27 cellular contexts compared by ENCODE assay signal in the genomic region with DNA sequence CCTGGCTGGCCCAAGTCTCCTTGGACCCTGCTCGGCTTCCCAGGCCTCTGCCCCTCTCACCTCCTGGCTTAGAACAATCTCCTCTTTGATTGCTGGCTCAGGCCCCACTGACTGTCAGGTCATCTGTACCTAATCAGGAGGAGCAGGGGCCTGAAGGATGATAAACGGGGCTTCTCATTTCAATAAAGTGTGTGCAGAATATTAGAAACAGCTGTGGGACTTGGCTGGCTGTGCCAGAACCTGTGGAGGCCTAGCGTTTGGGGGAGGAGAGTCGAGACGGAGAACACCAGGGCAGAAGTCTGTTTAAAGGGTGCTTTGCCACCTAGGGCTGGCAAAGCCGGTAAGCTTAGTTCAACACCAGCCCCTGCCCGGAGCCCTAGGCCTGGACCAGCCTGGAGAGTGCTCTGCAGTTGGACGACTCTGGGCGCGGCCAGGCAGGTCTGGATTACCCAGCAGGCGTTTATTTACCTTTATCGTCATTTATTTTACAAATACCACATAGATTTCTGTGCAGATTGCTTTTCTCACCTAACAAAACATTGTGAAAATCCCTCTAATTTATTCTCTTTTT. TPM values are rescaled to one million over a fixed set of nuclear protein-coding genes. Genes with fewer than 3 reads are reported as not detected.
DNase-seq lines count a peak whose midpoint lies in the region; ATAC-seq, FAIRE-seq and TF ChIP-seq lines count a peak whose summit lies in the region.
"Had no signal": no experiment of that assay in that cellular context is flagged by ENCODE, and none has a peak within 500 bp of the region (broad histone marks: within the 10 kb centered on the region; RNA-seq: fewer than 3 reads in every experiment).

No MANE protein-coding gene starts in this region.

- H3K4me3 ChIP-seq in A673 (ENCODE audit: low read depth, low read length, poor library complexity, severe bottlenecking) (no peak overlapping the region), keratinocyte (ENCODE audit: control insufficient read depth in 2 of 3, extremely low read depth in 1 of 3, insufficient read depth in 2 of 3, low read depth in 1 of 3, low read length in 3 of 3) (no peak overlapping the region), transverse colon (no peak overlapping the region)
- H3K4me3 ChIP-seq: A549, dorsolateral prefrontal cortex had no signal

- TF ChIP-seq CTCF in A673 (conservative IDR thresholded peaks at IDR 0.05; ENCODE audit: low read depth, low read length) (no peak), keratinocyte (optimal IDR thresholded peaks at IDR 0.05 in 1 of 3, IDR thresholded peaks at IDR 0.05 in 1 of 3, conservative IDR thresholded peaks at IDR 0.05 in 1 of 3; ENCODE audit: extremely low read depth in 1 of 3, insufficient read depth in 2 of 3, low read length in 3 of 3) (no peak), transverse colon (IDR thresholded peaks at IDR 0.05) (no peak)

- intact Hi-C loops in A673 (cut with micrococcal nuclease; ENCODE audit: unreplicated experiment): no loop called here
- intact Hi-C loops in transverse colon (cut with DNase I; ENCODE audit: low total_unique reads): no loop called here

- H3K9ac ChIP-seq in keratinocyte (ENCODE audit: control insufficient read depth, extremely low read depth, insufficient read depth, low read length): no peak overlapping the region

- no TSS peak for BruUV-seq in A673 (replicated peaks; lab: Mats Ljungman, UMichigan)

- H3K36me3 ChIP-seq in A673 (ENCODE audit: insufficient read depth, low read length, poor library complexity, severe bottlenecking) (no peaks in the 10 kb centered on the region), keratinocyte (ENCODE audit: control insufficient read depth in 2 of 2, extremely low read depth in 1 of 2, insufficient read depth in 2 of 2, low read length in 2 of 2) (no peaks in the 10 kb centered on the region), transverse colon (no peaks in the 10 kb centered on the region)

- 67 to 72% methylated on average over 2 to 12 of the region's 12 CpGs for WGBS in transverse colon (ENCODE audit: low coverage in 1 of 2), 2 donors

- no peaks in the 10 kb centered on the region for H3K79me2 ChIP-seq in keratinocyte (ENCODE audit: control insufficient read depth, insufficient read depth, low read length)

- H3K27ac ChIP-seq in A673 (ENCODE audit: low read depth, low read length, poor library complexity, severe bottlenecking) (no peak overlapping the region), keratinocyte (ENCODE audit: control insufficient read depth, insufficient read depth, low read length) (no peak overlapping the region), transverse colon (no peak overlapping the region)
- H3K27ac ChIP-seq: A549, dorsolateral prefrontal cortex, epithelial cell of prostate had no signal

- DNase-seq in A673 (ENCODE audit: low spot score) (peak; percentile 36), RPMI7951 (ENCODE audit: low read depth) (peak; percentile 39), keratinocyte (ENCODE audit: low read depth, low spot score) (no peak), transverse colon (no peak)
- DNase-seq in central memory CD4-positive, alpha-beta T cell: no peak
- DNase-seq: activated CD8-positive, alpha-beta T cell treated with anti-CD3 and anti-CD28 coated beads, Interleukin-2, amount 10 ng/mL, durations not matched to agents 7 days and 5 days; activated naive CD4-positive, alpha-beta T cell treated with Interleukin-2 at 50 U/mL for 16 hours; activated T-cell treated with anti-CD3 and anti-CD28 coated beads, Interleukin-2, amount 50 U/mL, for 24 hours; anterior cingulate cortex; caudate nucleus; dorsolateral prefrontal cortex; NCI-H69; SHP77; small intestine; stimulated activated CD4-positive, alpha-beta T cell treated with anti-CD3 and anti-CD28 coated beads, Interleukin-4, amount 100 ng/mL, for 4 hours; T-helper 2 cell had no signal

- H3K9me1 ChIP-seq in keratinocyte (ENCODE audit: control insufficient read depth, extremely low read depth, insufficient read depth, low read length): no peaks in the 10 kb centered on the region

- in situ Hi-C loops in transverse colon (cut with MboI; ENCODE audit: low pct_ligation_motif_present in 1 of 4, low pct_unique_long_range_greater_than_20kb in 1 of 4, low sequenced_read_pairs in 3 of 4): no loop called here

- H2AFZ ChIP-seq in keratinocyte (ENCODE audit: control insufficient read depth, low read length): peak overlapping the region; percentile 75

- H3K9me3 ChIP-seq in A673 (ENCODE audit: low read depth, low read length, poor library complexity, severe bottlenecking): no peaks in the 10 kb centered on the region
- no peaks in the 10 kb centered on the region for H3K9me3 ChIP-seq in keratinocyte (ENCODE audit: control insufficient read depth, low read depth, low read length)
- no peaks in the 10 kb centered on the region for H3K9me3 ChIP-seq in transverse colon
- H3K9me3 ChIP-seq: A549 had no signal

- POLR2A ChIA-PET in A673 (lab: Charles Lee; ENCODE audit: low non-redundant PET): no interaction called here

- no peak for FAIRE-seq in keratinocyte (lab: Jason Lieb, UNC)
- FAIRE-seq: A549, GM12892, H54, small intestine had no signal

- no peak for TF ChIP-seq EP300 in transverse colon (IDR thresholded peaks at IDR 0.05; ENCODE audit: low read depth)

- dilution Hi-C loops in keratinocyte (cut with MboI; ENCODE audit: extremely low pct_ligation_motif_present, low sequenced_read_pairs): loop anchor here (25.0 kb wide), 1 partner anchor 277 kb away; a partner anchor contains a TSS

- ATAC-seq in HG02571 (IDR thresholded peaks at IDR 0.05; ENCODE audit: unreplicated experiment): no peak
- ATAC-seq: A549; activated CD8-positive, alpha-beta T cell treated with anti-CD3 and anti-CD28 coated beads, Interleukin-2, amount 10 ng/mL, durations not matched to agents 7 days and 5 days; WTC11 had no signal

- H3K4me2 ChIP-seq in keratinocyte (ENCODE audit: control insufficient read depth, extremely low read depth, insufficient read depth, low read depth, low read length): no peak overlapping the region
- H3K4me2 ChIP-seq: A549 had no signal

- H3K4me1 ChIP-seq in A673 (ENCODE audit: insufficient read depth, low read length, poor library complexity, severe bottlenecking): no peaks in the 10 kb centered on the region
- no peaks in the 10 kb centered on the region for H3K4me1 ChIP-seq in keratinocyte (ENCODE audit: control insufficient read depth, extremely low read depth, insufficient read depth, low read length)
- no peaks in the 10 kb centered on the region for H3K4me1 ChIP-seq in transverse colon
- H3K4me1 ChIP-seq: A549 had no signal

- H3K27me3 ChIP-seq in A673 (replicated peaks; ENCODE audit: insufficient read depth, low read depth, low read length, poor library complexity): no peaks in the 10 kb centered on the region
- H3K27me3 ChIP-seq in keratinocyte (ENCODE audit: control insufficient read depth, extremely low read depth, insufficient read depth, low read length): peaks cover 22% of the 10 kb centered on the region
- no peaks in the 10 kb centered on the region for H3K27me3 ChIP-seq in transverse colon
- H3K27me3 ChIP-seq: dorsolateral prefrontal cortex had no signal

- H4K20me1 ChIP-seq in keratinocyte (ENCODE audit: control insufficient read depth, extremely low read depth, insufficient read depth, low read length): no peaks in the 10 kb centered on the region

- TF ChIP-seq POLR2A in transverse colon (IDR thresholded peaks at IDR 0.05): no peak

- CTCF ChIA-PET in A673 (lab: Charles Lee): interaction anchor here (0.6 to 1.0 kb wide), 2 partner anchors 251 to 261 kb away, joined by 3 read pairs; no protein-coding TSS in a partner anchor

RNA-seq across cellular contexts. Expression of a gene that starts 10.1 kb away (rescaled TPM):
- total RNA-seq in A673 (2021) (not detected in 2 replicates), transverse colon (not detected)
- total RNA-seq in RPMI7951 (2014; rRNA removed; shearing (Covaris generic)): 0.10 TPM in 1 of 2 replicates, not detected in the other
- 0.01 to 0.22 TPM (median 0.09 TPM) in 3 replicates for polyA plus RNA-seq in keratinocyte
- not detected for polyA plus RNA-seq in keratinocyte (2011; ENCODE audit: low read depth)
- polyA plus RNA-seq in keratinocyte (2011; cell fraction: cytosol; rRNA removed): 0.06 and 0.18 TPM in 2 replicates
- polyA plus RNA-seq in keratinocyte (2011; cell fraction: nucleus; rRNA removed): 0.09 and 0.42 TPM in 2 replicates
- 1.5 TPM in 1 of 2 replicates, not detected in the other for polyA plus RNA-seq in keratinocyte (2012; ENCODE audit: low replicate concordance)
- polyA minus RNA-seq in keratinocyte: 0.30 TPM in 1 of 3 replicates, not detected in the others
- not detected for polyA minus RNA-seq in keratinocyte (2011; cell fraction: cytosol; rRNA and poly(A)+ RNA removed)
- polyA minus RNA-seq in keratinocyte (2011; cell fraction: nucleus; rRNA and poly(A)+ RNA removed): not detected in 2 replicates
- total RNA-seq: activated CD8-positive, alpha-beta T cell treated with anti-CD3 and anti-CD28 coated beads, Interleukin-2, amount 10 ng/mL, durations not matched to agents 7 days and 5 days; glomerular endothelial cell; OCI-LY7; progenitor cell of endocrine pancreas; subcutaneous adipose tissue; WTC11 had no signal
- polyA plus RNA-seq: A549, neural cell had no signal

RNA-seq across cellular contexts. Expression of a gene that starts 31.4 kb away (rescaled TPM):
- total RNA-seq in A673 (2021) (0.39 and 0.55 TPM in 2 replicates), transverse colon (1 to 10 TPM in 1 of 4 donors, not detected in 3; 1.5 TPM)
- 0.10 and 0.36 TPM in 2 replicates for total RNA-seq in RPMI7951 (2014; rRNA removed; shearing (Covaris generic))
- 0.04 to 0.12 TPM (median 0.05 TPM) in 3 replicates for polyA plus RNA-seq in keratinocyte
- not detected for polyA plus RNA-seq in keratinocyte (2011; ENCODE audit: low read depth)
- polyA plus RNA-seq in keratinocyte (2011; cell fraction: cytosol; rRNA removed): not detected in 2 replicates
- not detected in 2 replicates for polyA plus RNA-seq in keratinocyte (2011; cell fraction: nucleus; rRNA removed)
- not detected in 2 replicates for polyA plus RNA-seq in keratinocyte (2012; ENCODE audit: low replicate concordance)
- not detected in 3 replicates for polyA minus RNA-seq in keratinocyte
- polyA minus RNA-seq in keratinocyte (2011; cell fraction: cytosol; rRNA and poly(A)+ RNA removed): not detected
- polyA minus RNA-seq in keratinocyte (2011; cell fraction: nucleus; rRNA and poly(A)+ RNA removed): not detected in 2 replicates
- total RNA-seq: activated CD8-positive, alpha-beta T cell treated with anti-CD3 and anti-CD28 coated beads, Interleukin-2, amount 10 ng/mL, durations not matched to agents 7 days and 5 days; glomerular endothelial cell; subcutaneous adipose tissue had no signal

RNA-seq across cellular contexts. Expression of a gene that starts 32.7 kb away (rescaled TPM):
- total RNA-seq in A673 (2021) (18.7 and 20.9 TPM in 2 replicates), transverse colon (1 to 10 TPM in 2 of 4 donors, under 1 TPM in 2; 0.60 to 8.7 (median 4.1) TPM)
- 11.5 and 12.1 TPM in 2 replicates for total RNA-seq in RPMI7951 (2014; rRNA removed; shearing (Covaris generic))
- polyA plus RNA-seq in keratinocyte: 8.8 to 16.5 TPM (median 11.8 TPM) in 3 replicates
- 49.4 TPM for polyA plus RNA-seq in keratinocyte (2011; ENCODE audit: low read depth)
- 9.4 and 16.1 TPM in 2 replicates for polyA plus RNA-seq in keratinocyte (2011; cell fraction: cytosol; rRNA removed)
- 11.5 and 15.8 TPM in 2 replicates for polyA plus RNA-seq in keratinocyte (2011; cell fraction: nucleus; rRNA removed)
- polyA plus RNA-seq in keratinocyte (2012; ENCODE audit: low replicate concordance): 13.3 and 17.6 TPM in 2 replicates
- polyA minus RNA-seq in keratinocyte: 2.4 to 13.3 TPM (median 7.4 TPM) in 3 replicates
- polyA minus RNA-seq in keratinocyte (2011; cell fraction: cytosol; rRNA and poly(A)+ RNA removed): 10.0 TPM
- polyA minus RNA-seq in keratinocyte (2011; cell fraction: nucleus; rRNA and poly(A)+ RNA removed): 6.1 and 9.8 TPM in 2 replicates

RNA-seq across cellular contexts. Expression of a gene that starts 48.2 kb away (rescaled TPM):
- total RNA-seq in A673 (2021) (16.3 and 18.8 TPM in 2 replicates), transverse colon (1 to 10 TPM in 2 of 4 donors, under 1 TPM in 1, not detected in 1; 0.80 to 6.4 (median 3.4) TPM)
- total RNA-seq in RPMI7951 (2014; rRNA removed; shearing (Covaris generic)): 30.2 and 36.4 TPM in 2 replicates
- polyA plus RNA-seq in keratinocyte: 2.9 to 7.2 TPM (median 4.7 TPM) in 3 replicates
- 0.80 TPM for polyA plus RNA-seq in keratinocyte (2011; ENCODE audit: low read depth)
- polyA plus RNA-seq in keratinocyte (2011; cell fraction: cytosol; rRNA removed): 2.5 and 4.0 TPM in 2 replicates
- 1.9 and 3.0 TPM in 2 replicates for polyA plus RNA-seq in keratinocyte (2011; cell fraction: nucleus; rRNA removed)
- polyA plus RNA-seq in keratinocyte (2012; ENCODE audit: low replicate concordance): 1.8 and 4.5 TPM in 2 replicates
- 0.49 to 4.8 TPM (median 0.82 TPM) in 3 replicates for polyA minus RNA-seq in keratinocyte
- not detected for polyA minus RNA-seq in keratinocyte (2011; cell fraction: cytosol; rRNA and poly(A)+ RNA removed)
- 1.7 TPM in 1 of 2 replicates, not detected in the other for polyA minus RNA-seq in keratinocyte (2011; cell fraction: nucleus; rRNA and poly(A)+ RNA removed)

Comparison
In these comparisons a context has a peak if more than half of its experiments do, and no peak if none do; other contexts are left out.
1. DNase-seq: peak in A673 (single experiment) and RPMI7951 (single experiment); none in keratinocyte (single experiment), central memory CD4-positive, alpha-beta T cell (single experiment) and transverse colon (single experiment).